ENCODE assay signal across 9 cellular contexts in the genomic region with DNA sequence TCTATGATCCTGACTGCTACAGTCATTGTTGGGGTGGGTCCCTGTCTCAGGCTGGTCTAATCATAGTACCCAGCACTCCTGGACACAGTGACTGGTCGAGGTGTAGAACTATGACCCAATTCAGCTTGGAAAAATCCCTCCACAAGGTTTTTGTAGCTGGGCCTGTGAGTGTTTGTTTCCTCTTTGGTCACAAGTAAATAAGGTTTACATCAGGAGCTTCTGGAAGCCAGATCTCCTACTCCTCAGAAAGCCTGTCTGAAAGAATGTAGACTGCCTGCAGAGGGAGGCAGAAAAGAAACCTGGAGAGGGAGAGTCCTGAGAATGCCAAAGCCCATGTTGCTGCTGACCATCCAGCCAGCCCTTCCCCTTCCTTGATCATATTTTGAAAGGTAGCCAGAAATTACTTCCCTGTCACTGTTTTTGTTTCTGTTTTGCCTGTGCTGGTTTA.
DNase-seq lines count a peak whose midpoint lies in the region; ATAC-seq and TF ChIP-seq lines count a peak whose summit lies in the region.
"Had no signal": no experiment of that assay in that cellular context is flagged by ENCODE, and none has a peak within 500 bp of the region (broad histone marks: within the 10 kb centered on the region; RNA-seq: fewer than 3 reads in every experiment).

No MANE protein-coding gene starts in this region.

- DNase-seq in CD8-positive, alpha-beta memory T cell = no peak
- DNase-seq in SJSA1 (ENCODE audit: low read depth in 1 of 2, low spot score in 2 of 2) (no peak), omental fat pad (ENCODE audit: low spot score) (no peak), NCI-H345 treated with DMSO at 0.1 percent for 48 hours (lab: John Stamatoyannopoulos, UW; ENCODE audit: unreplicated experiment) (no peak), coronary artery (ENCODE audit: low spot score) (no peak)
- DNase-seq in stimulated activated CD4-positive, alpha-beta T cell treated with anti-CD3 and anti-CD28 coated beads, Interleukin-4, amount 100 ng/mL, for 4 hours = no peak
- DNase-seq: NCI-H524 had no signal

- POLR2A ChIA-PET in CD8-positive, alpha-beta memory T cell (lab: Charles Lee) = no interaction called here

- ATAC-seq in esophagus mucosa (peak; percentile 37), omental fat pad (ENCODE audit: low FRiP score) (peak; percentile 40)
- ATAC-seq in activated CD4-positive, CD25-positive, alpha-beta regulatory T cell treated with anti-CD3 and anti-CD28 coated beads, Interleukin-2, amount 50 U/mL, for 24 hours = no peak

- no peak overlapping the region for H3K27ac ChIP-seq in CD8-positive, alpha-beta memory T cell (ENCODE audit: low read depth, low read length)
- peak overlapping the region; percentile 69 for H3K27ac ChIP-seq in SJSA1
- H3K27ac ChIP-seq in coronary artery = peak overlapping the region in 1 of 2 donors; percentile 29

- no peaks in the 10 kb centered on the region for H3K9me3 Mint-ChIP-seq in CD8-positive, alpha-beta memory T cell

- CTCF ChIA-PET in CD8-positive, alpha-beta memory T cell (lab: Charles Lee) = interaction anchor here (1.2 to 3.4 kb wide), 3 partner anchors 76 to 124 kb away, joined by 3 to 19 read pairs (median 9); a partner anchor contains a TSS

- H3K27me3 Mint-ChIP-seq in CD8-positive, alpha-beta memory T cell = no peaks in the 10 kb centered on the region

- H3K4me1 ChIP-seq in CD8-positive, alpha-beta memory T cell (ENCODE audit: insufficient read depth, low read length) = peaks cover 43% of the 10 kb centered on the region
- H3K4me1 ChIP-seq in SJSA1 (replicated peaks) = peaks cover 34% of the 10 kb centered on the region

- peaks cover 45 to 56% (median 54%) of the 10 kb centered on the region in 3 donors for H3K4me1 Mint-ChIP-seq in CD8-positive, alpha-beta memory T cell

- H3K36me3 Mint-ChIP-seq in CD8-positive, alpha-beta memory T cell = no peaks in the 10 kb centered on the region

- H3K27me3 ChIP-seq in CD8-positive, alpha-beta memory T cell (ENCODE audit: insufficient read depth, low read length, poor library complexity, severe bottlenecking) = no peaks in the 10 kb centered on the region
- H3K27me3 ChIP-seq in SJSA1 (replicated peaks) = no peaks in the 10 kb centered on the region

- H3K4me3 Mint-ChIP-seq in CD8-positive, alpha-beta memory T cell = peak overlapping the region in 4 of 7 donors; percentile 8 to 83 (median 44)

- TF ChIP-seq CTCF in omental fat pad (IDR thresholded peaks at IDR 0.05) = no peak
- TF ChIP-seq CTCF in coronary artery (IDR thresholded peaks at IDR 0.05) = no peak

- no peaks in the 10 kb centered on the region for H3K36me3 ChIP-seq in CD8-positive, alpha-beta memory T cell (ENCODE audit: insufficient read depth, low read length)
- no peaks in the 10 kb centered on the region for H3K36me3 ChIP-seq in SJSA1

- H3K9me3 ChIP-seq in CD8-positive, alpha-beta memory T cell (ENCODE audit: low read length) = no peaks in the 10 kb centered on the region
- H3K9me3 ChIP-seq in SJSA1 (replicated peaks) = no peaks in the 10 kb centered on the region

- peak overlapping the region in 7 of 8 donors; percentile 54 to 90 (median 83) for H3K27ac Mint-ChIP-seq in CD8-positive, alpha-beta memory T cell

- H3K4me3 ChIP-seq in CD8-positive, alpha-beta memory T cell (ENCODE audit: low read length) = no peak overlapping the region
- H3K4me3 ChIP-seq in SJSA1 = no peak overlapping the region
- no peak overlapping the region for H3K4me3 ChIP-seq in coronary artery

Comparison
In these comparisons a context has a peak if more than half of its experiments do, and no peak if none do; other contexts are left out.
1. ATAC-seq: peak in esophagus mucosa (single experiment) and omental fat pad (single experiment); none in activated CD4-positive, CD25-positive, alpha-beta regulatory T cell treated with anti-CD3 and anti-CD28 coated beads, Interleukin-2, amount 50 U/mL, for 24 hours (0 of 2).